Comparison of ENCODE assay signal across 9 cellular contexts in the genomic region with DNA sequence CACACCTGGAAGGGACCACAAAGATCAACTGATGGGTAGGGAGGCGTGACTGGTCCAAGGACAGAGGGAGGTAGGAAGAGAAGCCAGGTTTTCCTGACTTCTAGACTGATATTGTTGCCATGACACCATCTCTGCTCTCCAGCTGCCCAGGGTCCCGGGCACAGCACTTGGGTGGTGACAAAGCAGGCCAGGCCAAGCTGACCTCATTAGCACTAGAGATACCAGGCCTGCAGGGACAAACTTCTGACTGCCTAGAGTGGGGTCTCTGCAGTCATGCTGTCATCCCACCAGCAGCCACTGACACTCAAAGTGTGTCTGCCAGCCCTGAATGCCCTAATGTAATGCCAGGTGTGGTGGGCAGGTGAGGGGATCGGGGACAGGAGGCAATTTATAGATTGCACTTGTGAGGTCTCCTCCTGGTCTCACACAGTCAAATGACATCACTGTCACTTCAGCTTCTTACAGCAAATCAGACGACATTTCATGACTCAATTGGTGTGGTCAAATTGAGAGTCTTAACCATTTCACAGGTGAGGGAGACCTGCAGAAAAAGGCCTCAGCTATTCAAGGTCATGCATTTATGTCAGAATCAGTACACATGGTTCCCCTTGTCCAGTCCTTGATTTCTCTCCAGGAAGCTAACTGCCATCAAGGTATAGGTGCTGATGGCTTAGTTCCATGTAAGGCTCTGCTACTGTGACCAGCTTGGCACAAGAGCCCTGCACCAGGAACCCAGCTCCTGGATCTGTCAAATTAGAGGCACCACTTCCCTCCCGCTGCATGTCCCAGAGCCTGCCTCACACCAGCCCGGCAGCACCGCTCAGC. TPM values are rescaled to one million over a fixed set of nuclear protein-coding genes. Genes with fewer than 3 reads are reported as not detected.
DNase-seq lines count a peak whose midpoint lies in the region; ATAC-seq and TF ChIP-seq lines count a peak whose summit lies in the region.
"Had no signal": no experiment of that assay in that cellular context is flagged by ENCODE, and none has a peak within 500 bp of the region (broad histone marks: within the 10 kb centered on the region; RNA-seq: fewer than 3 reads in every experiment).

No MANE protein-coding gene starts in this region.

- peaks cover 55% of the 10 kb centered on the region for H3K4me1 Mint-ChIP-seq in neural crest cell

- H3K9ac ChIP-seq in NT2/D1 (ENCODE audit: insufficient read length, low read depth), result peak overlapping the region; percentile 92
- H3K9ac ChIP-seq in duodenal mucosa (ENCODE audit: low read depth in 1 of 2, low read length in 2 of 2), result peak overlapping the region; percentile 93 to 95

- peaks cover 3% of the 10 kb centered on the region; the same call in 1 of the 2 replicates for H3K4me1 ChIP-seq in BE2C
- H3K4me1 ChIP-seq in NT2/D1 (ENCODE audit: insufficient read depth, insufficient read length), result peaks cover 21% of the 10 kb centered on the region
- peaks cover 61 to 68% of the 10 kb centered on the region in 2 donors for H3K4me1 ChIP-seq in duodenal mucosa (ENCODE audit: control insufficient read depth in 1 of 2, insufficient read depth in 2 of 2, low read length in 2 of 2)

- H3K9me3 ChIP-seq in BE2C (no peaks in the 10 kb centered on the region), NT2/D1 (ENCODE audit: insufficient read depth, low read length) (no peaks in the 10 kb centered on the region), duodenal mucosa (ENCODE audit: control insufficient read depth in 1 of 2, low read length in 2 of 2) (no peaks in the 10 kb centered on the region)

- no peaks in the 10 kb centered on the region for H3K27me3 ChIP-seq in BE2C
- H3K27me3 ChIP-seq in NT2/D1 (ENCODE audit: insufficient read depth, insufficient read length), result no peaks in the 10 kb centered on the region
- H3K27me3 ChIP-seq in duodenal mucosa (ENCODE audit: control insufficient read depth in 1 of 2, insufficient read depth in 2 of 2, low read length in 2 of 2), result no peaks in the 10 kb centered on the region

- H3K4me3 ChIP-seq in BE2C (ENCODE audit: low read depth, low read length), result peak overlapping the region; percentile 11; the same call in 1 of the 2 replicates
- no peak overlapping the region for H3K4me3 ChIP-seq in NT2/D1 (ENCODE audit: insufficient read length, low read depth)
- peak overlapping the region; percentile 74 to 82 for H3K4me3 ChIP-seq in duodenal mucosa (ENCODE audit: low read depth in 1 of 2, low read length in 2 of 2)

- TF ChIP-seq CTCF in BE2C (IDR thresholded peaks at IDR 0.05; ENCODE audit: low read depth, low read length), result no peak
- no peak for TF ChIP-seq CTCF in neural crest cell (conservative IDR thresholded peaks at IDR 0.05)

- ATAC-seq in GM21423 (IDR thresholded peaks at IDR 0.05; ENCODE audit: unreplicated experiment) (no peak), HG03571 (IDR thresholded peaks at IDR 0.05; ENCODE audit: unreplicated experiment) (no peak)

- H3K27ac Mint-ChIP-seq in neural crest cell (ENCODE audit: unreplicated experiment), result no peak overlapping the region

- no peaks in the 10 kb centered on the region for H3K27me3 Mint-ChIP-seq in neural crest cell (ENCODE audit: low read depth)

- no peaks in the 10 kb centered on the region for H3K9me3 Mint-ChIP-seq in neural crest cell

- DNase-seq in BE2C (no peak), NT2/D1 (ENCODE audit: low read depth, low spot score) (no peak), neural crest cell (ENCODE audit: low read depth, low spot score) (no peak), KG1 (lab: John Stamatoyannopoulos, UW) (no peak), kidney glomerular epithelial cell (lab: John Stamatoyannopoulos, UW) (no peak)
- DNase-seq: MM.1S had no signal

- no peaks in the 10 kb centered on the region for H3K36me3 Mint-ChIP-seq in neural crest cell (ENCODE audit: low read depth)

- peak overlapping the region; percentile 89 for H3K4me3 Mint-ChIP-seq in neural crest cell

- H3K36me3 ChIP-seq in BE2C (no peaks in the 10 kb centered on the region), NT2/D1 (ENCODE audit: insufficient read depth, insufficient read length, low read length) (peaks cover 43% of the 10 kb centered on the region), duodenal mucosa (ENCODE audit: control insufficient read depth in 1 of 2, insufficient read depth in 2 of 2, low read length in 2 of 2) (no peaks in the 10 kb centered on the region)

- H3K27ac ChIP-seq in duodenal mucosa (ENCODE audit: low read depth, low read length), result no peak overlapping the region

RNA-seq across cellular contexts. Expression of a gene that starts 2.7 kb away (rescaled TPM):
- polyA plus RNA-seq in BE2C (2012; ENCODE audit: insufficient read depth, insufficient read length, low read depth), result 15.6 TPM
- 24.2 and 27.1 TPM in 2 replicates for total RNA-seq in neural crest cell
